ENCODE assay signal across 26 cellular contexts in genomic region chr3:44068753-44069152, GRCh38.
"Had no signal": no experiment of that assay in that cellular context is flagged by ENCODE, and none has a peak within 500 bp of the region (broad histone marks: within the 10 kb centered on the region; RNA-seq: fewer than 3 reads in every experiment).

No MANE protein-coding gene starts in this region.

- H3K27me3 Mint-ChIP-seq: activated B cell treated with CpG ODN at 0.5 μM for 24 hours had no signal

- H3K4me1 Mint-ChIP-seq: activated B cell treated with CpG ODN at 0.5 μM for 24 hours; activated CD4-positive, alpha-beta T cell treated with anti-CD3 and anti-CD28 coated beads, Interleukin-2, amount 10 ng/mL, durations not matched to agents 24 days and 14 days; activated naive CD4-positive, alpha-beta T cell treated with anti-CD3 and anti-CD28 coated beads, Interleukin-2, amount 10 ng/mL, durations not matched to agents 7 days and 5 days; activated naive CD8-positive, alpha-beta T cell treated with anti-CD3 and anti-CD28 coated beads for 36 hours had no signal

- FAIRE-seq: RCC 7860, TTC549 had no signal

- H3K27ac Mint-ChIP-seq: activated B cell treated with CpG ODN at 0.5 μM for 24 hours; activated CD4-positive, alpha-beta T cell treated with anti-CD3 and anti-CD28 coated beads, Interleukin-2, amount 10 ng/mL, durations not matched to agents 24 days and 14 days; activated naive CD4-positive, alpha-beta T cell treated with anti-CD3 and anti-CD28 coated beads, Interleukin-2, amount 10 ng/mL, durations not matched to agents 7 days and 5 days; activated naive CD8-positive, alpha-beta T cell treated with anti-CD3 and anti-CD28 coated beads for 36 hours had no signal

- H3K9me3 Mint-ChIP-seq: activated B cell treated with CpG ODN at 0.5 μM for 24 hours; activated CD4-positive, alpha-beta T cell treated with anti-CD3 and anti-CD28 coated beads, Interleukin-2, amount 10 ng/mL, durations not matched to agents 24 days and 14 days; activated naive CD4-positive, alpha-beta T cell treated with anti-CD3 and anti-CD28 coated beads, Interleukin-2, amount 10 ng/mL, durations not matched to agents 7 days and 5 days; activated naive CD8-positive, alpha-beta T cell treated with anti-CD3 and anti-CD28 coated beads for 36 hours; activated T-cell treated with anti-CD3 and anti-CD28 coated beads, Interleukin-2, amount 50 U/mL, for 4 hours had no signal

- DNase-seq: activated B cell treated with CpG ODN at 0.5 μM for 24 hours; activated CD4-positive, alpha-beta T cell treated with anti-CD3 and anti-CD28 coated beads for 1 hour; activated CD4-positive, alpha-beta T cell treated with anti-CD3 and anti-CD28 coated beads, Interleukin-2, amount 10 ng/mL, durations not matched to agents 24 days and 14 days; activated CD4-positive, alpha-beta T cell treated with anti-CD3 and anti-CD28 coated beads, Interleukin-2, amount 50 U/mL, for 48 hours; activated CD8-positive, alpha-beta memory T cell treated with anti-CD3 and anti-CD28 coated beads for 24 hours; activated gamma-delta T cell; activated naive CD4-positive, alpha-beta T cell treated with anti-CD3 and anti-CD28 coated beads, Interleukin-2, amount 10 ng/mL, durations not matched to agents 7 days and 5 days; activated naive CD8-positive, alpha-beta T cell treated with anti-CD3 and anti-CD28 coated beads for 36 hours; activated T-cell treated with anti-CD3 and anti-CD28 coated beads, Interleukin-2, amount 50 U/mL, for 4 hours; central memory CD4-positive, alpha-beta T cell; KG1; NCI-H1092; NCI-H1417; NCI-H1694; NCI-H2029; NCI-H2107; NCI-H2171 treated with DMSO at 0.1 percent for 48 hours; NCI-H226; NCI-H69; NK-92 treated with Interleukin-12 subunit alpha and Interleukin-12 subunit beta, amount 100 ng/mL, for 24 hours; OCI-M1; SHP77 treated with DMSO at 0.1 percent for 48 hours; T-helper 2 cell; T1000 had no signal

- ATAC-seq: activated T-cell treated with anti-CD3 and anti-CD28 coated beads, Interleukin-2, amount 50 U/mL, for 4 hours had no signal

- H3K4me3 Mint-ChIP-seq: activated B cell treated with CpG ODN at 0.5 μM for 24 hours; activated CD4-positive, alpha-beta T cell treated with anti-CD3 and anti-CD28 coated beads, Interleukin-2, amount 10 ng/mL, durations not matched to agents 24 days and 14 days; activated naive CD4-positive, alpha-beta T cell treated with anti-CD3 and anti-CD28 coated beads, Interleukin-2, amount 10 ng/mL, durations not matched to agents 7 days and 5 days; activated naive CD8-positive, alpha-beta T cell treated with anti-CD3 and anti-CD28 coated beads for 36 hours; activated T-cell treated with anti-CD3 and anti-CD28 coated beads, Interleukin-2, amount 50 U/mL, for 4 hours had no signal

- H3K36me3 Mint-ChIP-seq: activated naive CD4-positive, alpha-beta T cell treated with anti-CD3 and anti-CD28 coated beads, Interleukin-2, amount 10 ng/mL, durations not matched to agents 7 days and 5 days; activated naive CD8-positive, alpha-beta T cell treated with anti-CD3 and anti-CD28 coated beads for 36 hours had no signal
